ENCODE assay signal across 26 cellular contexts in genomic region chr20:18609741-18610140, GRCh38.
"Had no signal": no experiment of that assay in that cellular context is flagged by ENCODE, and none has a peak within 500 bp of the region (broad histone marks: within the 10 kb centered on the region; RNA-seq: fewer than 3 reads in every experiment).

No MANE protein-coding gene starts in this region.

- H3K9me3 Mint-ChIP-seq: naive thymus-derived CD8-positive, alpha-beta T cell; stimulated activated memory B cell treated with anti-CD40 and anti-IgM and Interleukin-4, amounts not matched to agents 10 μg/mL and 1 μg/mL and 100 μg/mL, for 72 hours; type B pancreatic cell had no signal

- H3K36me3 ChIP-seq: esophagus squamous epithelium, left lung, prostate gland had no signal

- H3K36me3 Mint-ChIP-seq: type B pancreatic cell had no signal

- H3K4me2 ChIP-seq: smooth muscle cell had no signal

- H3K27ac Mint-ChIP-seq: nephron progenitor cell; stimulated activated memory B cell treated with anti-CD40 and anti-IgM and Interleukin-4, amounts not matched to agents 10 μg/mL and 1 μg/mL and 100 μg/mL, for 72 hours; type B pancreatic cell had no signal

- H3K27ac ChIP-seq: dorsolateral prefrontal cortex, esophagus squamous epithelium, left lung, prostate gland, right atrium auricular region, testis, tibial artery had no signal

- DNase-seq: cortex of kidney; dorsolateral prefrontal cortex; effector CD4-positive, alpha-beta T cell; erythroblast; esophagus squamous epithelium; head of caudate nucleus; kidney; left cardiac atrium; left lung; naive thymus-derived CD8-positive, alpha-beta T cell; nephron progenitor cell; nucleus accumbens; stimulated activated CD4-positive, alpha-beta T cell treated with anti-CD3 and anti-CD28 coated beads, Interleukin-12 subunit alpha, Interleukin-12 subunit beta, amount 100 ng/mL, for 4 hours; stimulated activated CD4-positive, alpha-beta T cell treated with anti-CD3 and anti-CD28 coated beads, Interleukin-1b, Interleukin-23, amount 100 ng/mL, for 48 hours; stimulated activated CD4-positive, alpha-beta T cell treated with anti-CD3 and anti-CD28 coated beads, Interleukin-4, amount 100 ng/mL, for 24 hours; stimulated activated naive CD8-positive, alpha-beta T cell treated with anti-CD3 and anti-CD28 coated beads, Interleukin-15, Interleukin-2, amounts not matched to agents 100 U/mL and 50 U/mL, for 24 hours; substantia nigra; testis; tibial artery had no signal

- H3K4me3 ChIP-seq: dorsolateral prefrontal cortex, esophagus squamous epithelium, left lung, prostate gland, right atrium auricular region, smooth muscle cell, testis, tibial artery had no signal

- H3K9me3 ChIP-seq: esophagus squamous epithelium, left lung, prostate gland, right atrium auricular region, testis, tibial artery had no signal

- ATAC-seq: left cardiac atrium; left lung; naive thymus-derived CD8-positive, alpha-beta T cell; sciatic nerve; stimulated activated memory B cell treated with anti-CD40 and anti-IgM and Interleukin-4, amounts not matched to agents 10 μg/mL and 1 μg/mL and 100 μg/mL, for 72 hours; stimulated activated naive CD8-positive, alpha-beta T cell treated with anti-CD3 and anti-CD28 coated beads, Interleukin-15, Interleukin-2, amounts not matched to agents 100 U/mL and 50 U/mL, for 24 hours had no signal

- H3K4me1 ChIP-seq: left lung, prostate gland, right atrium auricular region, testis had no signal

- H3K27me3 ChIP-seq: dorsolateral prefrontal cortex, esophagus squamous epithelium, left lung, right atrium auricular region, testis, tibial artery had no signal

- FAIRE-seq: frontal cortex, kidney had no signal

- H3K4me1 Mint-ChIP-seq: nephron progenitor cell had no signal

- H3K4me3 Mint-ChIP-seq: naive thymus-derived CD8-positive, alpha-beta T cell; nephron progenitor cell; stimulated activated memory B cell treated with anti-CD40 and anti-IgM and Interleukin-4, amounts not matched to agents 10 μg/mL and 1 μg/mL and 100 μg/mL, for 72 hours; type B pancreatic cell had no signal

- H3K27me3 Mint-ChIP-seq: naive thymus-derived CD8-positive, alpha-beta T cell; stimulated activated memory B cell treated with anti-CD40 and anti-IgM and Interleukin-4, amounts not matched to agents 10 μg/mL and 1 μg/mL and 100 μg/mL, for 72 hours; type B pancreatic cell had no signal
